Comparison of ENCODE assay signal across 10 cellular contexts in the genomic region with DNA sequence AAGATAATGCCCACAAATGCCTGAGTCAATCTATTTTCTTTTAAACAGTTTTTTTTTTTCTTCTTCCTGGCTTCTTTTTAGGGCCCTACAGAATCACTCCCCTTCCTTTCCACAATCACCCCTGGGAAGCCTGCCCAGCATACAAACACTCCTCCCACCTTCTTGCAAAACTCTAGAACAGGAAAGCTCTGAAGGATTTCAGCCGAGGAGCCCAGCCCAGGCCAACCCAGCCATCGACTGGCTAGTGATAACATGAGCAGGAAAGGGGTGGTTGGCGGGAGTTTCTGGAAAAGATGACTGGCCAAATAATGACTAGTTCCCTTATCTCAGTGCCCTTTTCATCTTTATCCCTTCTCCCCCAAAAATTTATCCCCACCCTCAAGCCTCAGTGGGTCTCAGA.
DNase-seq lines count a peak whose midpoint lies in the region; ATAC-seq and TF ChIP-seq lines count a peak whose summit lies in the region.
"Had no signal": no experiment of that assay in that cellular context is flagged by ENCODE, and none has a peak within 500 bp of the region (broad histone marks: within the 10 kb centered on the region; RNA-seq: fewer than 3 reads in every experiment).

No MANE protein-coding gene starts in this region.

- in situ Hi-C loops in GM13977 (cut with MboI; ENCODE audit: low pct_unique_long_range_greater_than_20kb, low sequenced_read_pairs, unreplicated experiment), result no loop called here

- H3K36me3 ChIP-seq in breast epithelium, result no peaks in the 10 kb centered on the region

- intact Hi-C loops in breast epithelium (cut with DNase I; ENCODE audit: low total_unique reads), result no loop called here

- no peaks in the 10 kb centered on the region for H3K9me3 ChIP-seq in breast epithelium

- POLR2A ChIA-PET in HEK293T (lab: Yijun Ruan, JAX), result no interaction called here

- no peaks in the 10 kb centered on the region for H3K27me3 ChIP-seq in breast epithelium

- CTCF ChIA-PET in HEK293T (lab: Yijun Ruan, JAX), result no interaction called here

- H3K4me1 ChIP-seq in breast epithelium, result peaks cover 0 to 6% of the 10 kb centered on the region in 2 donors

- TF ChIP-seq CTCF in breast epithelium (IDR thresholded peaks at IDR 0.05) (no peak), GM13977 (IDR thresholded peaks at IDR 0.05; ENCODE audit: extremely low read depth, insufficient read depth, missing control alignments) (no peak)

- no peak overlapping the region for H3K4me3 ChIP-seq in breast epithelium

- TF ChIP-seq POLR2A in breast epithelium (IDR thresholded peaks at IDR 0.05), result no peak

- peak overlapping the region; percentile 31 to 70 for H3K27ac ChIP-seq in breast epithelium

- peak; percentile 24 for DNase-seq in HS-5 (ENCODE audit: low read depth)
- peak in 1 of 2 donors; percentile 53 for DNase-seq in breast epithelium (ENCODE audit: low spot score in 2 of 2)
- peak; percentile 81 for DNase-seq in left lobe of liver (ENCODE audit: low spot score)
- DNase-seq in superior temporal gyrus (ENCODE audit: extremely low spot score), result peak; percentile 58
- DNase-seq in GM13977 (ENCODE audit: low spot score), result no peak
- DNase-seq in HEK293T (ENCODE audit: extremely low spot score), result no peak
- DNase-seq in NCI-H1417 (lab: John Stamatoyannopoulos, UW), result no peak
- DNase-seq: activated naive CD4-positive, alpha-beta T cell treated with Interleukin-2 at 50 U/mL for 16 hours had no signal

- peak; percentile 92 for ATAC-seq in left lobe of liver
- ATAC-seq in GM21423 (IDR thresholded peaks at IDR 0.05; ENCODE audit: unreplicated experiment), result no peak
- ATAC-seq: HCT116 had no signal

TF ChIP-seq in HEK293T, 16 proteins besides CTCF, POLR2A, EP300 and RAD21:
- no peak for TF ChIP-seq SP1 (IDR thresholded peaks at IDR 0.05)
- no peak for TF ChIP-seq ZNF384 (IDR thresholded peaks at IDR 0.05)

Comparison
In these comparisons a context has a peak if more than half of its experiments do, and no peak if none do; other contexts are left out.
1. DNase-seq: peak in HS-5 (single experiment), left lobe of liver (single experiment) and superior temporal gyrus (single experiment); none in GM13977 (single experiment), HEK293T (single experiment) and NCI-H1417 (0 of 3).